8 cellular contexts compared by ENCODE assay signal in the genomic region with DNA sequence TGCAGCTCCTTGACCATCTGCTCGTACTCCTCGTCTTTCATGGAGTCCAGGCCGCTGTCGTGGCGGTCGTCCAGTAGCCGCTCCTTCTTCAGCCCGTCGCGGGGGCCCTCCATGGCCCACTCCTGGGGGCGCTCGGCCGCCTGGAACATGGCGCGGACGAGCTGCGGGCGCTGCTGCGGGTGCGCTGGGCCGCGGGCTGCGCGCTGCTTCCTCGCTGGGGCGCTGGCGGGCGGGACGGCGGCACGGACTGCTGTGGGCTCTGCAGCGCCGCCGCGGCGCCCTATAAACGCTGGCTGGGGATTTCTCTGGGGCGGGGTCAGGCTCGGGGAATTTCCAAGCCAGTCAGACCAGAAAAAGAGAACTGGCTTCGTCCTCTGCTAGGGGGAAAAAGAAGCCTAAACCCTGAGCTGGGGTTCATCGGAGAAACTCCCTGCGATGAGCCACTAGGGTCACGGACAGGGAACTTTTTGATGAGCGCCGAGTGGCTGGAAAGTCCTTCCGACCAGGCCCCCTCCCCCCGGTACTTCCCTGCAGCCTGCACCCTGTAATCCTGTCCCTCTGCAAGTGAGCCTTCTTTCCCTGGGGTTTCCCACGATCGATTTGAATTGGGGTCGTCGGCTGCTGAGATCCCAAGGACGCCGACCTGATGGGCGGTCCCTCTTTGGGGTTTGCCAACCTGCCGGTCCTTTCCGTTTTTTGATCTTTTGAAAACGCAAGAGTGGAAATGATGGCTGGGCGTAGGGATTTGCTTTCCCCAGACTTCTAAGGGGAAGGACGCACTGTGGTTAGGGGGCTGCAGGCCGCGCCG. TPM values are rescaled to one million over a fixed set of nuclear protein-coding genes. Genes with fewer than 3 reads are reported as not detected.
DNase-seq lines count a peak whose midpoint lies in the region; ATAC-seq, FAIRE-seq and TF ChIP-seq lines count a peak whose summit lies in the region.

TSS of gene NFKBIA (minus strand) at position 254 of the 808 bp plus-strand sequence. CDS start at position 149, 105 bp downstream.

- CTCF ChIA-PET in HCT116 (lab: Charles Lee), result interaction anchor here (0.7 to 3.0 kb wide), 6 partner anchors 30 to 264 kb away, joined by 3 to 14 read pairs (median 6); no protein-coding TSS in a partner anchor

- H3K9ac ChIP-seq in HCT116 (ENCODE audit: low read length) (peak within 1 kb of the TSS; percentile 99), MM.1S (ENCODE audit: low read length) (peak within 1 kb of the TSS; percentile 80)

- H3K9me2 ChIP-seq in HCT116 (ENCODE audit: insufficient read depth) (no peaks in the 10 kb centered on the region), MM.1S (replicated peaks; ENCODE audit: insufficient read depth, low read length) (no peaks in the 10 kb centered on the region)

- ATAC-seq in HCT116, result peak; percentile 84

- TF ChIP-seq RAD21 in HCT116 (IDR thresholded peaks at IDR 0.05; ENCODE audit: low read depth), result peak; percentile 43

- peak within 1 kb of the TSS; percentile 84 for H3K4me2 ChIP-seq in HCT116 (ENCODE audit: low read length)
- peak within 1 kb of the TSS; percentile 89 for H3K4me2 ChIP-seq in MM.1S (ENCODE audit: low read depth, low read length)

- TF ChIP-seq CTCF in GM06990 (IDR thresholded peaks at IDR 0.05; ENCODE audit: insufficient read depth, low read length, poor library complexity, severe bottlenecking) (no peak), HCT116 (IDR thresholded peaks at IDR 0.05 in 2 of 3, conservative IDR thresholded peaks at IDR 0.05 in 1 of 3; ENCODE audit: borderline replicate concordance in 1 of 3, insufficient read depth in 1 of 3, low read depth in 2 of 3, low read length in 2 of 3) (peak; percentile 19 to 36 (median 22); a peak in 3 of 6 replicates), MM.1S (IDR thresholded peaks at IDR 0.05; ENCODE audit: low read length) (peak; percentile 18), suprapubic skin (IDR thresholded peaks at IDR 0.05) (peak in 1 of 2 donors; percentile 35)

- H3K9me3 ChIP-seq in HCT116 (ENCODE audit: control insufficient read depth in 1 of 2, insufficient read depth in 1 of 2, low read depth in 1 of 2, low read length in 2 of 2), result no peaks in the 10 kb centered on the region
- H3K9me3 ChIP-seq in MM.1S (replicated peaks; ENCODE audit: insufficient read depth, low read length), result no peaks in the 10 kb centered on the region
- no peaks in the 10 kb centered on the region for H3K9me3 ChIP-seq in SJSA1 (replicated peaks)
- H3K9me3 ChIP-seq in suprapubic skin, result no peaks in the 10 kb centered on the region

- H3K4me3 ChIP-seq in GM06990 (replicated peaks; ENCODE audit: low read depth, low read length), result peak within 1 kb of the TSS; percentile 97
- peak within 1 kb of the TSS; percentile 77 to 92 for H3K4me3 ChIP-seq in HCT116 (replicated peaks in 1 of 2; ENCODE audit: low read depth in 1 of 2, low read length in 2 of 2)
- H3K4me3 ChIP-seq in MM.1S (ENCODE audit: low read length), result peak within 1 kb of the TSS; percentile 74
- H3K4me3 ChIP-seq in SJSA1, result peak within 1 kb of the TSS; percentile 93
- peak within 1 kb of the TSS; percentile 97 for H3K4me3 ChIP-seq in suprapubic skin

- intact Hi-C loops in HCT116 (cut with micrococcal nuclease), result loop anchor here (5.0 kb wide), 3 partner anchors 72 to 422 kb away; partner anchors contain the start of gene SRP54

- H3K4me1 ChIP-seq in HCT116 (ENCODE audit: control insufficient read depth in 1 of 2, insufficient read depth in 2 of 2, low read length in 2 of 2) (peaks cover 24 to 25% of the 10 kb centered on the region in 2 experiments), MM.1S (ENCODE audit: low read length) (peaks cover 22% of the 10 kb centered on the region), SJSA1 (replicated peaks) (peaks cover 33% of the 10 kb centered on the region), suprapubic skin (peaks cover 65% of the 10 kb centered on the region)

- no peak for TF ChIP-seq EP300 in suprapubic skin (IDR thresholded peaks at IDR 0.05)

- TSS peak; percentile 78 for BruUV-seq in HCT116 (replicated peaks; lab: Mats Ljungman, UMichigan)

- TF ChIP-seq POLR2A in HCT116 (IDR thresholded peaks at IDR 0.05; ENCODE audit: borderline replicate concordance, extremely low read depth, insufficient read depth, insufficient read length) (peak; percentile 93), suprapubic skin (IDR thresholded peaks at IDR 0.05) (peak; percentile 98 to 100)

- H4K20me1 ChIP-seq in HCT116 (ENCODE audit: insufficient read depth) (no peaks in the 10 kb centered on the region), MM.1S (ENCODE audit: insufficient read depth, low read length) (no peaks in the 10 kb centered on the region)

- POLR2A ChIA-PET in HCT116 (lab: Charles Lee), result interaction anchor here (0.6 to 2.2 kb wide), 16 partner anchors 10 to 293 kb away, joined by 3 to 10 read pairs (median 4); partner anchors contain the start of genes PPP2R3C, PRORP and PSMA6

- H3K79me2 ChIP-seq in HCT116 (ENCODE audit: insufficient read depth, low read length) (peaks cover 16% of the 10 kb centered on the region), MM.1S (ENCODE audit: low read length) (peaks cover 17% of the 10 kb centered on the region)

- peak; percentile 96 for DNase-seq in GM06990 (ENCODE audit: extremely low read depth, insufficient read length)
- peak; percentile 52 for DNase-seq in HCT116 (ENCODE audit: low read depth, low spot score)
- DNase-seq in MM.1S, result peak; percentile 78
- DNase-seq in SJSA1 (ENCODE audit: low read depth in 1 of 2, low spot score in 2 of 2), result peak; percentile 90 to 91
- peak; percentile 88 to 94 (median 90) for DNase-seq in activated naive CD4-positive, alpha-beta T cell (lab: John Stamatoyannopoulos, UW)
- DNase-seq in frontal cortex (ENCODE audit: low spot score in 2 of 2), result peak; percentile 79 to 81
- peak in 55 of 56 donors; percentile 36 to 92 (median 82) for DNase-seq in nucleus accumbens (lab: John Stamatoyannopoulos, UW)
- peak; percentile 95 to 96 for DNase-seq in suprapubic skin (ENCODE audit: low spot score in 2 of 2)

- H3K27me3 ChIP-seq in GM06990 (replicated peaks; ENCODE audit: control insufficient read depth, insufficient read depth, low read length) (no peaks in the 10 kb centered on the region), HCT116 (ENCODE audit: insufficient read depth, low read length) (no peaks in the 10 kb centered on the region), MM.1S (replicated peaks; ENCODE audit: insufficient read depth, low read length) (no peaks in the 10 kb centered on the region), SJSA1 (replicated peaks) (no peaks in the 10 kb centered on the region), suprapubic skin (no peaks in the 10 kb centered on the region)

- 1% methylated on average over 23 of the region's 62 CpGs for WGBS in suprapubic skin

- H2AFZ ChIP-seq in HCT116 (ENCODE audit: low read depth, low read length, poor library complexity, severe bottlenecking) (peak within 1 kb of the TSS; percentile 77), MM.1S (ENCODE audit: low read length) (peak within 1 kb of the TSS; percentile 67)

- RAD21 ChIA-PET in HCT116 (lab: Charles Lee; ENCODE audit: low non-redundant PET in 1 of 2, low total read pairs in 2 of 2, uncharacterized antibody in 2 of 2, unreplicated experiment in 2 of 2), result interaction anchor here (0.8 to 1.6 kb wide), 5 partner anchors 112 to 190 kb away, joined by 3 to 7 read pairs (median 4); partner anchors contain the start of gene PSMA6 (in 2 of the 2)

- H3F3A ChIP-seq in MM.1S (ENCODE audit: insufficient read depth, low read length), result 0 out of 2 replicates have a peak, but pooled peaks cover 2% of the 10 kb centered on the region

- no peak for FAIRE-seq in frontal cortex (lab: Jason Lieb, UNC)

- peak within 1 kb of the TSS; percentile 98 for H3K27ac ChIP-seq in HCT116 (ENCODE audit: low read depth, low read length)
- peak within 1 kb of the TSS; percentile 86 for H3K27ac ChIP-seq in MM.1S (ENCODE audit: low read length)
- peak within 1 kb of the TSS; percentile 93 for H3K27ac ChIP-seq in SJSA1
- H3K27ac ChIP-seq in suprapubic skin, result peak within 1 kb of the TSS; percentile 100

- H3K36me3 ChIP-seq in GM06990 (ENCODE audit: control insufficient read depth, insufficient read depth, low read length) (peaks cover 24% of the 10 kb centered on the region), HCT116 (ENCODE audit: control insufficient read depth in 1 of 2, insufficient read depth in 2 of 2, low read length in 2 of 2) (peaks cover 20 to 31% of the 10 kb centered on the region in 2 experiments), MM.1S (replicated peaks; ENCODE audit: insufficient read depth, low read length) (peaks cover 8% of the 10 kb centered on the region), SJSA1 (peaks cover 45% of the 10 kb centered on the region), suprapubic skin (peaks cover 37% of the 10 kb centered on the region)

TF ChIP-seq in HCT116, 20 proteins besides CTCF, POLR2A, EP300 and RAD21 (continues in another document):
- TF ChIP-seq ZNF274 (IDR thresholded peaks at IDR 0.05; ENCODE audit: low read depth, low read length) (no peak), REST (IDR thresholded peaks at IDR 0.05; ENCODE audit: low read depth) (no peak), EZH2 (IDR thresholded peaks at IDR 0.05) (no peak)

RNA-seq across cellular contexts. Expression of gene NFKBIA, which starts in this region (rescaled TPM):
- total RNA-seq in HCT116 (2021; ENCODE audit: unreplicated experiment) (42.6 TPM), frontal cortex (46.5 TPM), suprapubic skin (100 to 1,000 TPM; 510 to 768 (median 735) TPM)
- polyA plus RNA-seq in HCT116 (2012), result 38.0 and 62.5 TPM in 2 replicates
- total RNA-seq in SJSA1 (2014; rRNA removed; shearing (Covaris generic)), result 115 and 172 TPM in 2 replicates

Comparison
In these comparisons a context has a peak if more than half of its experiments do, and no peak if none do; other contexts are left out.
1. Peak in every context shown above with its lines: DNase-seq, ATAC-seq, H3K4me3 ChIP-seq and H3K27ac ChIP-seq.